ENCODE assay signal across 16 cellular contexts in the genomic region with DNA sequence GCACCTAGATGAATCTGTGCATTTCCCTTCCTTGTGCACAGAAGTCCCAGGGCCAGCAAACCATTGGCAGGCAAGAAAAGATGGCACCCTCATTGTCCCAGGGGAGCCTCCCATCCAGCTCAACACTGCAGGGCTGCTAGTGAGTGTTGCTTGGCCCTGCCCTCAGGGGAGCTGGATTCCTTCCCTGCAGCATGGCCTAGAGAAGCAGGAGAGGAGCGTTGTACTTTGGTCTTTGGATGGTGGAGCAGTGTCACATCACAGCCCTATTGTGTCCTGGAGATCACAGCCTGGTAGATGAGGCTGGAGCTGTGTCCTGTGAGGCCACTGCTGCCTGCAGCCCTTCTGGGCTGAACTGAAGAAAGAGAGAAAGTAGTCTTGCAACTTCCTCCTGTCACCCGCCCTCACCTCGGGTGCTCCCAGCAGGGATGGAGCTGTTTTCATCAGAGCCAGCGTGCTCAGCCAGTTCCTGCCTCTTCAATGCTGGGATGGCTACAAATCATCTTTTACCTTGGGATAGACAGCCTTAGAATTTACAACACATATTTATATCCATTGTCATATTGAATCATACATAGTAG. TPM values are rescaled to one million over a fixed set of nuclear protein-coding genes. Genes with fewer than 3 reads are reported as not detected.
"Had no signal": no experiment of that assay in that cellular context is flagged by ENCODE, and none has a peak within 500 bp of the region (broad histone marks: within the 10 kb centered on the region; RNA-seq: fewer than 3 reads in every experiment).

No MANE protein-coding gene starts in this region.

- ATAC-seq: activated CD4-positive, alpha-beta T cell treated with anti-CD3 and anti-CD28 coated beads for 36 hours; activated naive CD4-positive, alpha-beta T cell treated with anti-CD3 and anti-CD28 coated beads, Interleukin-2, amount 50 U/mL, for 72 hours; left lung; natural killer cell; right cardiac atrium; T-helper 17 cell had no signal

- DNase-seq: activated CD4-positive, alpha-beta memory T cell treated with anti-CD3 and anti-CD28 coated beads for 36 hours; activated CD4-positive, alpha-beta T cell treated with anti-CD3 and anti-CD28 coated beads for 36 hours; activated effector memory CD4-positive, alpha-beta T cell treated with Interleukin-2 at 50 U/mL for 16 hours; activated T-cell treated with anti-CD3 and anti-CD28 coated beads, Interleukin-2, amount 50 U/mL, for 24 hours; hippocampal formation; kidney; left lung; mammary epithelial cell; natural killer cell; nucleus accumbens; right cardiac atrium; stomach; T-helper 17 cell; testis had no signal

- H3K4me3 Mint-ChIP-seq: activated CD4-positive, alpha-beta memory T cell treated with anti-CD3 and anti-CD28 coated beads for 36 hours; activated CD4-positive, alpha-beta T cell treated with anti-CD3 and anti-CD28 coated beads for 36 hours; activated T-cell treated with anti-CD3 and anti-CD28 coated beads, Interleukin-2, amount 50 U/mL, for 24 hours; natural killer cell; T-helper 17 cell had no signal

- H3K9me3 Mint-ChIP-seq: activated CD4-positive, alpha-beta memory T cell treated with anti-CD3 and anti-CD28 coated beads for 36 hours; activated naive CD4-positive, alpha-beta T cell treated with anti-CD3 and anti-CD28 coated beads, Interleukin-2, amount 50 U/mL, for 72 hours; activated T-cell treated with anti-CD3 and anti-CD28 coated beads, Interleukin-2, amount 50 U/mL, for 24 hours; natural killer cell had no signal

- H3K27ac Mint-ChIP-seq: activated CD4-positive, alpha-beta memory T cell treated with anti-CD3 and anti-CD28 coated beads for 36 hours; activated CD4-positive, alpha-beta T cell treated with anti-CD3 and anti-CD28 coated beads for 36 hours; activated T-cell treated with anti-CD3 and anti-CD28 coated beads, Interleukin-2, amount 50 U/mL, for 24 hours; natural killer cell; T-helper 17 cell had no signal

- H3K36me3 Mint-ChIP-seq: activated CD4-positive, alpha-beta memory T cell treated with anti-CD3 and anti-CD28 coated beads for 36 hours; activated naive CD4-positive, alpha-beta T cell treated with anti-CD3 and anti-CD28 coated beads, Interleukin-2, amount 50 U/mL, for 72 hours; natural killer cell had no signal

- H3K4me1 Mint-ChIP-seq: activated CD4-positive, alpha-beta T cell treated with anti-CD3 and anti-CD28 coated beads for 36 hours; natural killer cell had no signal

RNA-seq across cellular contexts. Expression of gene FAM180A, which starts 43.0 kb away (rescaled TPM):
- total RNA-seq: activated CD4-positive, alpha-beta memory T cell treated with anti-CD3 and anti-CD28 coated beads for 36 hours; activated CD4-positive, alpha-beta T cell treated with anti-CD3 and anti-CD28 coated beads for 36 hours; activated naive CD4-positive, alpha-beta T cell treated with anti-CD3 and anti-CD28 coated beads, Interleukin-2, amount 50 U/mL, for 72 hours; mammary epithelial cell; natural killer cell; smooth muscle cell; T-helper 17 cell had no signal
